Comparison of ENCODE assay signal across 26 cellular contexts in genomic region chr17:28880572-28880945, GRCh38.
"Had no signal": no experiment of that assay in that cellular context is flagged by ENCODE, and none has a peak within 500 bp of the region (broad histone marks: within the 10 kb centered on the region; RNA-seq: fewer than 3 reads in every experiment).

No MANE protein-coding gene starts in this region.

- H3K27me3 Mint-ChIP-seq: naive thymus-derived CD4-positive, alpha-beta T cell; stimulated activated memory B cell treated with anti-CD40 and anti-IgM and Interleukin-4, amounts not matched to agents 10 μg/mL and 1 μg/mL and 100 μg/mL, for 72 hours; stimulated activated naive CD8-positive, alpha-beta T cell treated with anti-CD3 and anti-CD28 coated beads, Interleukin-15, amount 100 ng/mL, for 72 hours had no signal

- H3K27ac ChIP-seq: esophagus muscularis mucosa, foreskin keratinocyte, gastroesophageal sphincter, heart left ventricle, hepatocyte, neural progenitor cell, ovary, psoas muscle, sigmoid colon, suprapubic skin, transverse colon, upper lobe of right lung, uterus had no signal

- H3K9me3 ChIP-seq: esophagus muscularis mucosa, gastroesophageal sphincter, heart left ventricle, ovary, psoas muscle, sigmoid colon, suprapubic skin, transverse colon, upper lobe of right lung, uterus had no signal

- H3K9me3 Mint-ChIP-seq: naive thymus-derived CD4-positive, alpha-beta T cell; nephron; neural progenitor cell; stimulated activated memory B cell treated with anti-CD40 and anti-IgM and Interleukin-4, amounts not matched to agents 10 μg/mL and 1 μg/mL and 100 μg/mL, for 72 hours; stimulated activated naive CD8-positive, alpha-beta T cell treated with anti-CD3 and anti-CD28 coated beads, Interleukin-15, amount 100 ng/mL, for 72 hours had no signal

- H3K4me3 ChIP-seq: esophagus muscularis mucosa, gastroesophageal sphincter, heart left ventricle, hepatocyte, neural progenitor cell, ovary, psoas muscle, sigmoid colon, suprapubic skin, transverse colon, upper lobe of right lung, uterus had no signal

- H3K4me3 Mint-ChIP-seq: endodermal cell; naive thymus-derived CD4-positive, alpha-beta T cell; nephron; neural progenitor cell; stimulated activated memory B cell treated with anti-CD40 and anti-IgM and Interleukin-4, amounts not matched to agents 10 μg/mL and 1 μg/mL and 100 μg/mL, for 72 hours; stimulated activated naive CD8-positive, alpha-beta T cell treated with anti-CD3 and anti-CD28 coated beads, Interleukin-15, amount 100 ng/mL, for 72 hours had no signal

- ATAC-seq: foreskin keratinocyte; gastroesophageal sphincter; naive thymus-derived CD4-positive, alpha-beta T cell; psoas muscle; right cardiac atrium; stimulated activated memory B cell treated with anti-CD40 and anti-IgM and Interleukin-4, amounts not matched to agents 10 μg/mL and 1 μg/mL and 100 μg/mL, for 72 hours; stimulated activated naive CD8-positive, alpha-beta T cell treated with anti-CD3 and anti-CD28 coated beads, Interleukin-15, amount 100 ng/mL, for 72 hours had no signal

- H3K36me3 ChIP-seq: neural progenitor cell, ovary, uterus had no signal

- H3K4me1 ChIP-seq: esophagus muscularis mucosa, gastroesophageal sphincter, neural progenitor cell, psoas muscle, sigmoid colon, suprapubic skin, transverse colon, upper lobe of right lung, uterus had no signal

- H3K4me1 Mint-ChIP-seq: nephron, neural progenitor cell had no signal

- H3K27ac Mint-ChIP-seq: nephron; neural progenitor cell; stimulated activated memory B cell treated with anti-CD40 and anti-IgM and Interleukin-4, amounts not matched to agents 10 μg/mL and 1 μg/mL and 100 μg/mL, for 72 hours had no signal

- H3K27me3 ChIP-seq: esophagus muscularis mucosa, foreskin keratinocyte, gastroesophageal sphincter, heart left ventricle, hepatocyte, neural progenitor cell, ovary, sigmoid colon, suprapubic skin, transverse colon, upper lobe of right lung, uterus had no signal

- DNase-seq: effector CD8-positive, alpha-beta T cell; endodermal cell; heart left ventricle; kidney glomerular epithelial cell; mesendoderm; midbrain; naive thymus-derived CD4-positive, alpha-beta T cell; occipital lobe; ovary; right cardiac atrium; sigmoid colon; stimulated activated CD4-positive, alpha-beta T cell treated with anti-CD3 and anti-CD28 coated beads, Interleukin-2, amount 100 ng/mL, for 24 hours; stimulated activated CD4-positive, alpha-beta T cell treated with anti-CD3 and anti-CD28 coated beads, Interleukin-4, amount 100 ng/mL, for 24 hours; stimulated activated naive CD8-positive, alpha-beta T cell treated with anti-CD3 and anti-CD28 coated beads, Interleukin-15, amount 100 ng/mL, for 72 hours; transverse colon; upper lobe of right lung; uterus had no signal
